Comparison of ENCODE assay signal across 8 cellular contexts in the genomic region with DNA sequence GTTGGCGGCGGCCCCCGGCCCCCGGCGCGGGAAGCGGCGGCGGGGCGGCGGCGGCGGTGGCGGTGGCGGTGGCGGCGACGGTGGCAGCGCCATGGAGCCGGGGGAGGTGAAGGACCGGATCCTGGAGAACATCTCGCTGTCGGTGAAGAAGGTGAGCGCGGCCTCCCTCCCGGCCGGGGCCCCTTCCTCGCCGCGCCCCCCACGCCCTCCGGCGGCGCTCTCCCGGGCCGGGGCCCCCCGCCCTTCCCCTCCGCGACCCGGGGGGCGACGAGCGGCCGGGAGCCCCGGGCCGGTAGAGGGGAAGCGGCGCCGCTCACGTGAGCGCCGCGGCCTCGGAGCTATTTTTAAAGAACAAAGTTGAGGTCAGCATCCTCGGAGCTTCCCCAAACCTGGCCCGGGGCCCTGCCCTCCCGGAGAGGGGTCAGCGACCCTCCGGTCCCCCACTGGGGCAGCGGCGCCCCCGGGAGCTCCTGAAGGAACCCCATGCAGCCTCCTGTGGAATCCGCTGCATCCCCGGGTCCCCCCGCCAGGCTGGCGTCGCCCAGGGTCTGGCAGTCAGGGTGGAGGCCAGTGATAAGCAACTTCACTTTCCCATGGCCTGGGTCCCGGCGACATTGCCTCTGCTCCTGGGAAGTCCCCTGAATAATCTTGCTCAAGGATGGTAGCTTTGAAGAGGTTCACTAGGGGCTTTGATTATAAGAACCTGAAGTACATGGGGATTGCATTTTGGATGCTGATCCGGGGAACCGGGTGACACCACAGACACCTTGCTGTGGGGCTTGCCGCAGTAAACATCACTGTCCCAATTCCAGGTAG. TPM values are rescaled to one million over a fixed set of nuclear protein-coding genes. Genes with fewer than 3 reads are reported as not detected.
DNase-seq lines count a peak whose midpoint lies in the region; ATAC-seq and TF ChIP-seq lines count a peak whose summit lies in the region.
"Had no signal": no experiment of that assay in that cellular context is flagged by ENCODE, and none has a peak within 500 bp of the region (broad histone marks: within the 10 kb centered on the region; RNA-seq: fewer than 3 reads in every experiment).

No MANE protein-coding gene starts in this region.

- peaks cover 27% of the 10 kb centered on the region for H3K4me1 Mint-ChIP-seq in T-helper 2 cell treated with Interferon-gamma antibody and Interleukin-4, amounts not matched to agents 5 μg/mL and 100 μg/mL, for 36 hours (ENCODE audit: low read depth)
- H3K4me1 Mint-ChIP-seq in central memory CD8-positive, alpha-beta T cell = peaks cover 27% of the 10 kb centered on the region

- no peak for TF ChIP-seq CTCF in GM12864 (IDR thresholded peaks at IDR 0.05; ENCODE audit: low read depth, low read length, missing control alignments)

- H3K4me3 Mint-ChIP-seq in T-helper 2 cell treated with Interferon-gamma antibody and Interleukin-4, amounts not matched to agents 5 μg/mL and 100 μg/mL, for 36 hours = peak overlapping the region; percentile 90
- peak overlapping the region; percentile 74 for H3K4me3 Mint-ChIP-seq in central memory CD8-positive, alpha-beta T cell

- H3K9me3 Mint-ChIP-seq in T-helper 2 cell treated with Interferon-gamma antibody and Interleukin-4, amounts not matched to agents 5 μg/mL and 100 μg/mL, for 36 hours = no peaks in the 10 kb centered on the region
- H3K9me3 Mint-ChIP-seq in central memory CD8-positive, alpha-beta T cell = no peaks in the 10 kb centered on the region

- intact Hi-C loops in left colon (cut with DNase I, micrococcal nuclease) = no loop called here

- ATAC-seq in HG03135 (IDR thresholded peaks at IDR 0.05; ENCODE audit: unreplicated experiment) (peak; percentile 41), left colon (peak; percentile 53), HG02623 (IDR thresholded peaks at IDR 0.05; ENCODE audit: unreplicated experiment) (no peak)
- peak; percentile 47 for ATAC-seq in central memory CD8-positive, alpha-beta T cell (replicated peaks; ENCODE audit: extremely low read depth, poor library complexity, severe bottlenecking)

- H3K27me3 Mint-ChIP-seq in T-helper 2 cell treated with Interferon-gamma antibody and Interleukin-4, amounts not matched to agents 5 μg/mL and 100 μg/mL, for 36 hours (ENCODE audit: low read depth) = no peaks in the 10 kb centered on the region
- no peaks in the 10 kb centered on the region for H3K27me3 Mint-ChIP-seq in central memory CD8-positive, alpha-beta T cell

- H3K36me3 Mint-ChIP-seq in T-helper 2 cell treated with Interferon-gamma antibody and Interleukin-4, amounts not matched to agents 5 μg/mL and 100 μg/mL, for 36 hours (ENCODE audit: low read depth) = peaks cover 12% of the 10 kb centered on the region
- H3K36me3 Mint-ChIP-seq in central memory CD8-positive, alpha-beta T cell (ENCODE audit: insufficient read depth) = peaks cover 8% of the 10 kb centered on the region

- H3K4me3 ChIP-seq in GM12864 (ENCODE audit: low read depth, low read length) = peak overlapping the region; percentile 95

- DNase-seq in GM12864 (ENCODE audit: low read depth) (no peak), left colon (peak in 1 of 2 donors; percentile 54)
- DNase-seq in T-helper 2 cell treated with Interferon-gamma antibody and Interleukin-4, amounts not matched to agents 5 μg/mL and 100 μg/mL, for 36 hours (ENCODE audit: low spot score) = peak; percentile 16
- DNase-seq in central memory CD8-positive, alpha-beta T cell (ENCODE audit: low spot score in 2 of 2) = peak; percentile 14 to 20
- peak; percentile 3 for DNase-seq in stimulated activated CD8-positive, alpha-beta memory T cell treated with anti-CD3 and anti-CD28 coated beads, Interleukin-15, amount 100 ng/mL, for 24 hours (ENCODE audit: low read depth)

- H3K27ac Mint-ChIP-seq in T-helper 2 cell treated with Interferon-gamma antibody and Interleukin-4, amounts not matched to agents 5 μg/mL and 100 μg/mL, for 36 hours = peak overlapping the region; percentile 90
- peak overlapping the region; percentile 82 for H3K27ac Mint-ChIP-seq in central memory CD8-positive, alpha-beta T cell (ENCODE audit: low read depth)

RNA-seq across cellular contexts. Expression of a gene that starts 0.6 kb away (rescaled TPM):
- 10 to 100 TPM; 31.5 to 37.0 TPM for total RNA-seq in left colon

RNA-seq across cellular contexts. Expression of a gene that starts 51.4 kb away (rescaled TPM):
- 10 to 100 TPM in 1 of 2 donors, 1 to 10 TPM in 1; 7.9 to 22.6 TPM for total RNA-seq in left colon

RNA-seq across cellular contexts. Expression of a gene that starts 57.6 kb away (rescaled TPM):
- total RNA-seq in left colon = 10 to 100 TPM; 13.1 to 18.6 TPM
- total RNA-seq: glomerular endothelial cell had no signal
